In the genomic region with DNA sequence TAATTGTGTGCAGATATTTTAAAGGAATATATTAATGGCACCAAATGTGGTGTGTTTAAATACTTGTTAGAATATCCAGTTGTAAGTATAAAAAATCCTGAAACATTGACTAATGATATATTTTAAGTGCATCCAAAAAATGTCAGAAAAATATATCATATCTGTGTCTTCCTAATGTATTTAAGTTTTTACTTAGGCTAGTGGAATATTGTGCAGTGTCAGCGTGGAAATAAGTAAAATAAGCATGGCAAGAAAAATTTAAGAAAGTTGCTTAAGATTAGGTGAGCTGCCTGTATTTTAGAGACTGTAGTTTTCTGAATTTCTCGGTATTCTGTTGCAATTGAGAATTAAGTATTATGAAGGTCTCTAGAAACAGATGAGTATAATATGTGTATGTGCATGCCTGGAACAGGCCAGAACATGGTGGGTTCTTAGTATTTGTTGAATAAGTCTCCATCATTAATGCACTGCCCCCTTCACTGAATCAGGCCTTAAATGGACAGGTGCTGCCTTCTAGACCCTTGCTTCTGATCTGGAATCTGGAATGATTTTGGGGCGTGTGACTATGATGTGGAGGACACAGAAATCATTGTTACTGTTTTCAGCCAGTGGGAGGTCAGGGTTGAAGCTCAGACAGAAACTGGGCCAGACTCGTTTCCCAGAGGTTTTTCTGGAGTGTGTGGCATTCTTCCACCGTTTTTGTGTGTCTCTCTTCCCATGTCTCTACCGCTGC, we compare ENCODE assay signal across 1 cellular context.
TF ChIP-seq lines count a peak whose summit lies in the region.

No MANE protein-coding gene starts in this region.

TF ChIP-seq in K562, 482 proteins besides CTCF, POLR2A, EP300 and RAD21:
- peak; percentile 59 for TF ChIP-seq ZNF316 (IDR thresholded peaks at IDR 0.05)
- TF ChIP-seq MCM7 (IDR thresholded peaks at IDR 0.05) = no peak
- no peak for TF ChIP-seq SMARCB1 (IDR thresholded peaks at IDR 0.05; ENCODE audit: insufficient read length, low read depth)
- TF ChIP-seq MAFK (IDR thresholded peaks at IDR 0.05; ENCODE audit: low read length) = peak; percentile 18; the same call in 1 of the 2 replicates
